Comparison of ENCODE assay signal across 8 cellular contexts in the genomic region with DNA sequence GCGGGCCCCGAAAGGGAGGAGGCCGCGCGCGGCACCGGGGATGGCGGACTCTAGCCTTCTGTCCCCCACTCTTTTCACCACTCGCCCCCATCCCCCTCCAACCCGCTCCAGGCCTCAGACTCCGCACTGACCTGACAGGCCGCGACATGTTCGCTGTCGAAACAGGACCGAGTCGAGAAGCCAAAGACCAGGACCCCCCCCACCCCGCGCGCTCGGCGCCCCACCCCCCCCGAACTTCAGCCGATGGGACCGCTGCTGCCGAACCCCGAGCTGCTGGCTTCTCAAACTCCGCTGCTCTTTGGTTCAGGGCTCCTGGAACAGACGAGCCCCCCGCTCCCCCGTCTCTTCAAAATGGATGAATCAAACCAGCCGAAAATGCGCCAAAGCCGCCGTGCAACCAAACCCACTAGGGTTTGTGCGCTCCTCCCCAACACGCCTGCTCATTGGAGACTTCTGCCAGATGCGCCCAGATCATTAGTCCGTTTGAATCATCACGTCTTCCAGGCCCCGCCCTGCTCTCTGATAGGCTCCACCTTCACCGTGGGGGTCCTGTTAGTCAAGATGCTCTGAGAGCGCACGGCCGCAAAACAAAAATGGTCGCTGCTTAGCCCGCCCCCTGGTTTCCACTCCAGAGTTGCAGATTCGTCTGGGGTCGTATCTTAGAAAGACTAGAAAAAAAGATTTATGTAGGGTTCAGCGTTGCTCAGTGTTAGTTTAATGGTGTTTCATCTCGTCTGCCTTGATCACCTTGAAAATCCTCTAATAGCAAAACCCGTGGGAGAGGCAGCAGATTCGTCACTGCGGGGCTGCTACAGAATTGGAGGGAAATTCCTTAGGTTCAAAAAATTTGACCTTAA. TPM values are rescaled to one million over a fixed set of nuclear protein-coding genes. Genes with fewer than 3 reads are reported as not detected.
A peak's percentile ranks its signal among the peaks of the same experiment; 100 is the strongest.
DNase-seq lines count a peak whose midpoint lies in the region; ATAC-seq and TF ChIP-seq lines count a peak whose summit lies in the region.

A gene with protein sequence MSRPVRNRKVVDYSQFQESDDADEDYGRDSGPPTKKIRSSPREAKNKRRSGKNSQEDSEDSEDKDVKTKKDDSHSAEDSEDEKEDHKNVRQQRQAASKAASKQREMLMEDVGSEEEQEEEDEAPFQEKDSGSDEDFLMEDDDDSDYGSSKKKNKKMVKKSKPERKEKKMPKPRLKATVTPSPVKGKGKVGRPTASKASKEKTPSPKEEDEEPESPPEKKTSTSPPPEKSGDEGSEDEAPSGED (minus strand): TSS at position 357 of the 857 bp plus-strand sequence. CDS start 209 bp downstream, at position 148.

- no peaks in the 10 kb centered on the region for H3K9me3 Mint-ChIP-seq in activated naive CD4-positive, alpha-beta T cell treated with anti-CD3 and anti-CD28 coated beads, Interleukin-2, amount 50 U/mL, for 24 hours

- no peak for TF ChIP-seq POLR2A in suprapubic skin (IDR thresholded peaks at IDR 0.05)

- no peak for TF ChIP-seq EP300 in suprapubic skin (IDR thresholded peaks at IDR 0.05)

- TF ChIP-seq CTCF in GM06990 (IDR thresholded peaks at IDR 0.05; ENCODE audit: insufficient read depth, low read length, poor library complexity, severe bottlenecking) (no peak), suprapubic skin (IDR thresholded peaks at IDR 0.05) (peak in 1 of 2 donors; percentile 18)

- H3K4me1 Mint-ChIP-seq in activated naive CD4-positive, alpha-beta T cell treated with anti-CD3 and anti-CD28 coated beads, Interleukin-2, amount 50 U/mL, for 24 hours, result peaks cover 39% of the 10 kb centered on the region

- 0% methylated on average over 37 of the region's 54 CpGs for WGBS in suprapubic skin

- H3K36me3 ChIP-seq in GM06990 (ENCODE audit: control insufficient read depth, insufficient read depth, low read length) (no peaks in the 10 kb centered on the region), suprapubic skin (no peaks in the 10 kb centered on the region)

- peak within 1 kb of the TSS; percentile 96 for H3K27ac Mint-ChIP-seq in activated naive CD4-positive, alpha-beta T cell treated with anti-CD3 and anti-CD28 coated beads, Interleukin-2, amount 50 U/mL, for 24 hours

- DNase-seq in GM06990 (ENCODE audit: extremely low read depth, insufficient read length), result peak; percentile 91
- DNase-seq in NCI-H1092 (lab: John Stamatoyannopoulos, UW), result peak; percentile 99
- peak; percentile 99 for DNase-seq in globus pallidus (ENCODE audit: low spot score)
- peak; percentile 75 to 100 (median 96) for DNase-seq in nucleus accumbens (lab: John Stamatoyannopoulos, UW)
- peak; percentile 99 for DNase-seq in suprapubic skin (ENCODE audit: low spot score in 2 of 2)

- no peaks in the 10 kb centered on the region for H3K27me3 Mint-ChIP-seq in activated naive CD4-positive, alpha-beta T cell treated with anti-CD3 and anti-CD28 coated beads, Interleukin-2, amount 50 U/mL, for 24 hours

- peaks cover 35% of the 10 kb centered on the region for H3K4me1 ChIP-seq in suprapubic skin

- H3K36me3 Mint-ChIP-seq in activated naive CD4-positive, alpha-beta T cell treated with anti-CD3 and anti-CD28 coated beads, Interleukin-2, amount 50 U/mL, for 24 hours, result peaks cover 8% of the 10 kb centered on the region

- H3K4me3 ChIP-seq in GM06990 (replicated peaks; ENCODE audit: low read depth, low read length) (peak within 1 kb of the TSS; percentile 89), suprapubic skin (peak within 1 kb of the TSS; percentile 94)

- ATAC-seq in HG02588 (IDR thresholded peaks at IDR 0.05; ENCODE audit: unreplicated experiment) (peak; percentile 77), SK-N-SH treated with all-trans-retinoic acid at 6 μM for 48 hours (peak; percentile 86)

- H3K27ac ChIP-seq in suprapubic skin, result peak within 1 kb of the TSS; percentile 100

- peak within 1 kb of the TSS; percentile 99 for H3K4me3 Mint-ChIP-seq in activated naive CD4-positive, alpha-beta T cell treated with anti-CD3 and anti-CD28 coated beads, Interleukin-2, amount 50 U/mL, for 24 hours

- H3K9me3 ChIP-seq in suprapubic skin, result no peaks in the 10 kb centered on the region

- H3K27me3 ChIP-seq in GM06990 (replicated peaks; ENCODE audit: control insufficient read depth, insufficient read depth, low read length) (no peaks in the 10 kb centered on the region), suprapubic skin (no peaks in the 10 kb centered on the region)

TF ChIP-seq in SK-N-SH treated with all-trans-retinoic acid at 6 μM for 48 hours, 23 proteins besides CTCF, POLR2A, EP300 and RAD21:
- TF ChIP-seq, protein P1, sequence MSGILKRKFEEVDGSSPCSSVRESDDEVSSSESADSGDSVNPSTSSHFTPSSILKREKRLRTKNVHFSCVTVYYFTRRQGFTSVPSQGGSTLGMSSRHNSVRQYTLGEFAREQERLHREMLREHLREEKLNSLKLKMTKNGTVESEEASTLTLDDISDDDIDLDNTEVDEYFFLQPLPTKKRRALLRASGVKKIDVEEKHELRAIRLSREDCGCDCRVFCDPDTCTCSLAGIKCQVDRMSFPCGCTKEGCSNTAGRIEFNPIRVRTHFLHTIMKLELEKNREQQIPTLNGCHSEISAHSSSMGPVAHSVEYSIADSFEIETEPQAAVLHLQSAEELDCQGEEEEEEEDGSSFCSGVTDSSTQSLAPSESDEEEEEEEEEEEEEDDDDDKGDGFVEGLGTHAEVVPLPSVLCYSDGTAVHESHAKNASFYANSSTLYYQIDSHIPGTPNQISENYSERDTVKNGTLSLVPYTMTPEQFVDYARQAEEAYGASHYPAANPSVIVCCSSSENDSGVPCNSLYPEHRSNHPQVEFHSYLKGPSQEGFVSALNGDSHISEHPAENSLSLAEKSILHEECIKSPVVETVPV (CRISPR knock-in tag; IDR thresholded peaks at IDR 0.05), result no peak
- TF ChIP-seq TOX (CRISPR knock-in tag; IDR thresholded peaks at IDR 0.05; ENCODE audit: borderline replicate concordance), result no peak
- TF ChIP-seq ISL1 (CRISPR knock-in tag; IDR thresholded peaks at IDR 0.05), result no peak
- TF ChIP-seq SNAI2 (CRISPR knock-in tag; IDR thresholded peaks at IDR 0.05), result no peak

RNA-seq across cellular contexts. Expression of the gene that starts here (rescaled TPM):
- total RNA-seq in suprapubic skin, result 10 to 100 TPM; 48.7 to 73.0 (median 60.3) TPM

Comparison
In these comparisons a context has a peak if more than half of its experiments do, and no peak if none do; other contexts are left out.
1. Peak in every context shown above with its lines: DNase-seq, ATAC-seq, H3K4me3 ChIP-seq and H3K27ac ChIP-seq.